Comparison of ENCODE assay signal across 8 cellular contexts in the genomic region with DNA sequence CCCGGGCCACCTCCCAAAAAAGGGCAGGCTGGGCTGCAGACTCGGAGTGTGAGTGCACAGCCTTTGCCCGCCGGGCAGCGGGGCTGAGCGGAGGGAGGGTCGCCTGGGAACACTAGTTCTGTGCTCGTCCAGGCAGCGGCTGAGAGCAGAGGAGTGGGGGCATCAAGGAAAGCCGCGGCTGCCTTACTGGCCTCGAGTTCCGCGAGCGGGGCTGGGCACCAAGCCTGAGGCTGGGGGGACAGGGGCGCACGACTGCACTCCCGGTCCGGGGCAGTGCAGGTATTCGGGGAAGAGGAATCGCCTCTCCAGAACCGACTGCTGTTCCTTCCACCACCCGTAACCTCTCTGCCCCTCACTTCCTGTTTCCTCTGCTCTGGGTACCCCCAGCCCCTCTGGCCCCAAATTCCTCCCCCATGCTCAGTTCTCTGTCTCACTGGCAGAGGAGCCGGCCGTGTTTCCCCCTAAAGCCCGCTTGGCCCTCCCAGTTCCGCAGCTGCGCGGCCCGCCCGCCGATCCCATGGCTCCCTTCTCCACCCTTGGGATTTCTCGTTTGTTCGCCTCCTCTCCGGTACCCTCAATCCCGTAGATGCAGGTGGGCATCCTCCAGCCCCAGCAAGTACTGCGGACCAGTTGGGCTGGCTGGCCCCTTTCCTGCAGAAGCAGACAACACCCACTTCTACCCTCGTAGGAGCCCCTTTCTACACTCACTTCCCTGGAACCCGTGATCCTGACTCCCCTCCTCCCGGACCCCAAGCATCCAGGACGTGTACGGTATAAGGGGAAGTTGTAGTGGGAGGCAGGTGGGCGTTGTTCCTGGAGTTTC. TPM values are rescaled to one million over a fixed set of nuclear protein-coding genes. Genes with fewer than 3 reads are reported as not detected.
DNase-seq lines count a peak whose midpoint lies in the region; ATAC-seq and TF ChIP-seq lines count a peak whose summit lies in the region.

No MANE protein-coding gene starts in this region.

- peaks cover 11% of the 10 kb centered on the region for H3K23me2 ChIP-seq in H9 (ENCODE audit: insufficient read length, low read depth, low read length, poor library complexity, severe bottlenecking)

- H3K9ac ChIP-seq in H9 (ENCODE audit: extremely low read depth, insufficient read length, low read length) (no peak overlapping the region), adipocyte (ENCODE audit: low read length) (peak overlapping the region; percentile 89), smooth muscle cell (ENCODE audit: low read depth) (no peak overlapping the region)

- peak overlapping the region; percentile 75 to 94 for H3K4me3 Mint-ChIP-seq in H9

- H4K91ac ChIP-seq in H9 (ENCODE audit: insufficient read length, low read depth, low read length): no peak overlapping the region

- H3F3A ChIP-seq in smooth muscle cell (ENCODE audit: low read depth): peaks cover 7% of the 10 kb centered on the region

- no peak overlapping the region for H3K4ac ChIP-seq in H9 (ENCODE audit: low read depth, low read length)

- no peak overlapping the region for H3K56ac ChIP-seq in H9 (ENCODE audit: insufficient read length, low read depth, low read length)

- H3K27ac ChIP-seq in H9 (ENCODE audit: insufficient read length, low read depth, low read length): no peak overlapping the region
- H3K27ac ChIP-seq in iPS DF 6.9 (ENCODE audit: low read length): no peak overlapping the region
- H3K27ac ChIP-seq in smooth muscle cell (ENCODE audit: low read depth): no peak overlapping the region

- no peak for ATAC-seq in HG03135 (IDR thresholded peaks at IDR 0.05; ENCODE audit: unreplicated experiment)
- ATAC-seq in HG03378 (IDR thresholded peaks at IDR 0.05; ENCODE audit: unreplicated experiment): no peak

- H3K23ac ChIP-seq in H9 (ENCODE audit: insufficient read length, low read depth, low read length): no peak overlapping the region

- peak overlapping the region; percentile 88 for H3K4me2 ChIP-seq in H9 (ENCODE audit: insufficient read depth, insufficient read length, low read length)
- peak overlapping the region; percentile 85 for H3K4me2 ChIP-seq in smooth muscle cell

- H3K4me1 ChIP-seq in H9 (ENCODE audit: insufficient read depth, low read length) (no peaks in the 10 kb centered on the region), adipocyte (ENCODE audit: control insufficient read depth, insufficient read depth, low read length) (peaks cover 16% of the 10 kb centered on the region), iPS DF 6.9 (ENCODE audit: control insufficient read depth, insufficient read depth, low read length) (peaks cover 2% of the 10 kb centered on the region; the same call in 1 of the 2 replicates), smooth muscle cell (ENCODE audit: low read depth) (peaks cover 15% of the 10 kb centered on the region)

- peaks cover 51% of the 10 kb centered on the region for H3K27me3 ChIP-seq in H9 (ENCODE audit: insufficient read depth, low read length)
- no peaks in the 10 kb centered on the region for H3K27me3 ChIP-seq in adipocyte (replicated peaks; ENCODE audit: control insufficient read depth, insufficient read depth, low read length)
- H3K27me3 ChIP-seq in iPS DF 6.9 (ENCODE audit: control insufficient read depth, insufficient read depth, low read length): peaks cover 60% of the 10 kb centered on the region
- H3K27me3 ChIP-seq in smooth muscle cell (ENCODE audit: low read depth): peaks cover 12% of the 10 kb centered on the region

- H3K4me3 ChIP-seq in adipocyte (ENCODE audit: low read length) (peak overlapping the region; percentile 84), iPS DF 6.9 (ENCODE audit: low read length) (peak overlapping the region; percentile 56), smooth muscle cell (peak overlapping the region; percentile 54)

- H3K79me2 ChIP-seq in H9 (ENCODE audit: insufficient read depth, low read length) (no peaks in the 10 kb centered on the region), smooth muscle cell (ENCODE audit: low read depth) (no peaks in the 10 kb centered on the region)

- H3K27me3 Mint-ChIP-seq in H9 (ENCODE audit: low read depth): peaks cover 86% of the 10 kb centered on the region

- H2BK120ac ChIP-seq in H9 (ENCODE audit: low read depth, low read length, poor library complexity, severe bottlenecking): no peak overlapping the region

- H2AFZ ChIP-seq in H9 (ENCODE audit: low read length): no peak overlapping the region
- H2AFZ ChIP-seq in smooth muscle cell (ENCODE audit: low read depth): no peak overlapping the region

- H3K14ac ChIP-seq in H9 (ENCODE audit: insufficient read depth, low read length): no peak overlapping the region; the same call in 1 of the 2 replicates

- H2BK20ac ChIP-seq in H9 (ENCODE audit: low read depth, low read length, poor library complexity, severe bottlenecking): no peak overlapping the region

- no peak overlapping the region for H4K8ac ChIP-seq in H9 (replicated peaks; ENCODE audit: insufficient read length, low read depth, low read length)

- peaks cover 7 to 24% (median 16%) of the 10 kb centered on the region in 3 experiments; a peak in 6 of 7 replicates for H3K36me3 Mint-ChIP-seq in H9 (ENCODE audit: insufficient read depth in 1 of 3, low read depth in 3 of 3)

- DNase-seq in AG08396 (ENCODE audit: low spot score) (peak; percentile 56), H9 (no peak), adipocyte (ENCODE audit: low read depth) (peak; percentile 53), iPS DF 6.9 (ENCODE audit: low read depth, low spot score) (no peak), smooth muscle cell (lab: John Stamatoyannopoulos, UW; ENCODE audit: unreplicated experiment) (no peak), inferior parietal cortex (ENCODE audit: extremely low spot score) (no peak)

- H4K20me1 ChIP-seq in H9 (ENCODE audit: control insufficient read depth, insufficient read depth, insufficient read length) (peaks cover 3% of the 10 kb centered on the region), smooth muscle cell (ENCODE audit: low read depth) (peaks cover 6% of the 10 kb centered on the region)

- H3K79me1 ChIP-seq in H9 (ENCODE audit: insufficient read depth, low read depth, low read length, poor library complexity, severe bottlenecking): no peaks in the 10 kb centered on the region

- no peak overlapping the region for H4K5ac ChIP-seq in H9 (ENCODE audit: insufficient read length, low read depth, low read length)

- H3K36me3 ChIP-seq in adipocyte (ENCODE audit: control insufficient read depth, insufficient read depth, low read length, severe bottlenecking) (peaks cover 17% of the 10 kb centered on the region), iPS DF 6.9 (ENCODE audit: control insufficient read depth, insufficient read depth, low read length) (no peaks in the 10 kb centered on the region), smooth muscle cell (ENCODE audit: low read depth) (no peaks in the 10 kb centered on the region)

- TF ChIP-seq CTCF in H9 (conservative IDR thresholded peaks at IDR 0.05) (no peak), smooth muscle cell (IDR thresholded peaks at IDR 0.05; ENCODE audit: borderline replicate concordance, insufficient read depth, poor library complexity, severe bottlenecking) (no peak)

- H2BK12ac ChIP-seq in H9 (ENCODE audit: insufficient read length, low read depth, low read length): no peak overlapping the region

- H3T11ph ChIP-seq in H9 (ENCODE audit: low read length): no peak overlapping the region

- peaks cover 0 to 4% of the 10 kb centered on the region in 2 experiments; a peak in 1 of 5 replicates for H3K9me3 Mint-ChIP-seq in H9

- no peak overlapping the region for H2AK5ac ChIP-seq in H9 (ENCODE audit: insufficient read length, low read length)

- H2BK15ac ChIP-seq in H9 (ENCODE audit: low read depth, low read length): no peak overlapping the region

- peaks cover 37 to 51% of the 10 kb centered on the region in 2 experiments for H3K4me1 Mint-ChIP-seq in H9

- no peak overlapping the region for H2BK5ac ChIP-seq in H9 (ENCODE audit: insufficient read length, low read length)

- WGBS in H9 (ENCODE audit: extremely low coverage, insufficient read length, low lambda C conversion rate): no CpG with 5 or more reads among the region's 43 CpGs
- no CpG with 5 or more reads among the region's 43 CpGs for WGBS in iPS DF 6.9 (ENCODE audit: insufficient coverage, insufficient read length)
- 4% methylated on average over 26 of the region's 43 CpGs for WGBS in smooth muscle cell (ENCODE audit: low lambda C conversion rate)

- no peaks in the 10 kb centered on the region for H3K9me3 ChIP-seq in H9 (ENCODE audit: control insufficient read depth, low read depth, low read length)
- no peaks in the 10 kb centered on the region for H3K9me3 ChIP-seq in adipocyte (ENCODE audit: control insufficient read depth, low read length)
- H3K9me3 ChIP-seq in iPS DF 6.9 (ENCODE audit: control insufficient read depth, insufficient read depth, low read length): no peaks in the 10 kb centered on the region
- H3K9me3 ChIP-seq in smooth muscle cell (replicated peaks; ENCODE audit: low read depth): no peaks in the 10 kb centered on the region

- no peak overlapping the region for H3K18ac ChIP-seq in H9 (ENCODE audit: insufficient read length, low read depth, low read length)

- H3K27ac Mint-ChIP-seq in H9: peak overlapping the region in 1 of 3 experiments; percentile 29; a peak in 2 of 7 replicates

RNA-seq across cellular contexts. Expression of gene RING1, which starts 5.1 kb away (rescaled TPM):
- total RNA-seq in H9 (2021): 29.8 and 31.0 TPM in 2 replicates
- 23.4 and 32.2 TPM in 2 replicates for total RNA-seq in smooth muscle cell
- 31.6 and 35.1 TPM in 2 replicates for polyA plus RNA-seq in smooth muscle cell

RNA-seq across cellular contexts. Expression of gene HSD17B8, which starts 8.9 kb away (rescaled TPM):
- 5.5 and 7.1 TPM in 2 replicates for total RNA-seq in H9 (2021)
- total RNA-seq in smooth muscle cell: 2.9 and 4.9 TPM in 2 replicates
- 3.7 and 9.6 TPM in 2 replicates for polyA plus RNA-seq in smooth muscle cell

RNA-seq across cellular contexts. Expression of gene SLC39A7, which starts 12.7 kb away (rescaled TPM):
- total RNA-seq in H9 (2021) (105 and 107 TPM in 2 replicates), smooth muscle cell (112 and 140 TPM in 2 replicates)
- polyA plus RNA-seq in smooth muscle cell: 87.2 and 89.5 TPM in 2 replicates

RNA-seq across cellular contexts. Expression of gene RXRB, which starts 12.9 kb away (rescaled TPM):
- total RNA-seq in H9 (2021): 14.8 and 16.8 TPM in 2 replicates
- 24.3 and 25.7 TPM in 2 replicates for total RNA-seq in smooth muscle cell
- 28.2 and 33.7 TPM in 2 replicates for polyA plus RNA-seq in smooth muscle cell

RNA-seq across cellular contexts. Expression of gene COL11A2, which starts 21.1 kb away (rescaled TPM):
- 2.0 and 2.3 TPM in 2 replicates for total RNA-seq in H9 (2021)
- total RNA-seq in smooth muscle cell: 0.36 and 1.1 TPM in 2 replicates
- polyA plus RNA-seq in smooth muscle cell: 1.2 and 1.5 TPM in 2 replicates

Comparison
In these comparisons a context has a peak if more than half of its experiments do, and no peak if none do; other contexts are left out.
1. DNase-seq: peak in AG08396 (single experiment) and adipocyte (single experiment); none in H9 (single experiment), iPS DF 6.9 (single experiment), smooth muscle cell (single experiment) and inferior parietal cortex (single experiment).
2. Peak in every context shown above with its lines, with median percentiles within 50 percentile points of each other: H3K4me3 ChIP-seq.